ENCODE assay signal across 17 cellular contexts in genomic region chr1:74280642-74281396, GRCh38. TPM values are rescaled to one million over a fixed set of nuclear protein-coding genes. Genes with fewer than 3 reads are reported as not detected.
DNase-seq lines count a peak whose midpoint lies in the region; ATAC-seq and TF ChIP-seq lines count a peak whose summit lies in the region.
"Had no signal": no experiment of that assay in that cellular context is flagged by ENCODE, and none has a peak within 500 bp of the region (broad histone marks: within the 10 kb centered on the region; RNA-seq: fewer than 3 reads in every experiment).

No MANE protein-coding gene starts in this region.

- H3K27ac ChIP-seq in mammary epithelial cell (ENCODE audit: insufficient read depth, low read depth, low read length) (no peak overlapping the region), aorta (ENCODE audit: low read depth in 1 of 2, low read length in 2 of 2) (no peak overlapping the region)
- H3K27ac ChIP-seq: BLaER1 had no signal

- no peaks in the 10 kb centered on the region for H3K9me3 Mint-ChIP-seq in MCF 10A (ENCODE audit: unreplicated experiment)
- H3K9me3 Mint-ChIP-seq: H9 had no signal

- intact Hi-C loops in MCF 10A (cut with micrococcal nuclease), result no loop called here
- intact Hi-C loops in mammary epithelial cell (cut with micrococcal nuclease), result no loop called here
- intact Hi-C loops in aorta (cut with DNase I), result no loop called here

- no peaks in the 10 kb centered on the region for H3K27me3 Mint-ChIP-seq in MCF 10A (ENCODE audit: insufficient read depth, unreplicated experiment)
- H3K27me3 Mint-ChIP-seq: CD4-positive, alpha-beta memory T cell had no signal

- no peak overlapping the region for H3K4me3 Mint-ChIP-seq in MCF 10A (ENCODE audit: unreplicated experiment)
- H3K4me3 Mint-ChIP-seq: CD14-positive monocyte; CD4-positive, alpha-beta memory T cell; H9 had no signal

- H4K20me1 ChIP-seq in mammary epithelial cell (ENCODE audit: insufficient read depth, low read length), result no peaks in the 10 kb centered on the region
- H4K20me1 ChIP-seq: BLaER1 had no signal

- H3K36me3 ChIP-seq in mammary epithelial cell (ENCODE audit: insufficient read depth, low read length) (no peaks in the 10 kb centered on the region), aorta (ENCODE audit: control insufficient read depth in 1 of 2, insufficient read depth in 2 of 2, low read length in 1 of 2) (no peaks in the 10 kb centered on the region)
- H3K36me3 ChIP-seq: BLaER1 had no signal

- in situ Hi-C loops in mammary epithelial cell (cut with MboI; ENCODE audit: low sequenced_read_pairs in 2 of 2), result no loop called here

- peak; percentile 59 for ATAC-seq in aorta (ENCODE audit: low FRiP score)
- no peak for ATAC-seq in HG02678 (IDR thresholded peaks at IDR 0.05; ENCODE audit: unreplicated experiment)
- ATAC-seq: GM12878, HepG2 had no signal

- H3K4me1 ChIP-seq in mammary epithelial cell (ENCODE audit: insufficient read depth, low read length), result no peaks in the 10 kb centered on the region
- H3K4me1 ChIP-seq in aorta (ENCODE audit: control insufficient read depth in 1 of 2, insufficient read depth in 2 of 2, low read length in 2 of 2), result no peaks in the 10 kb centered on the region
- H3K4me1 ChIP-seq: BLaER1 had no signal

- H3K27ac Mint-ChIP-seq in MCF 10A (ENCODE audit: low read depth, unreplicated experiment), result no peak overlapping the region
- H3K27ac Mint-ChIP-seq: CD14-positive monocyte had no signal

- peaks cover 2% of the 10 kb centered on the region for H3K27me3 ChIP-seq in mammary epithelial cell (ENCODE audit: insufficient read depth, low read length)
- no peaks in the 10 kb centered on the region for H3K27me3 ChIP-seq in aorta (ENCODE audit: control insufficient read depth in 1 of 2, insufficient read depth in 2 of 2, low read length in 1 of 2)
- H3K27me3 ChIP-seq: BLaER1 had no signal

- BruUV-seq in MCF 10A (replicated peaks; lab: Mats Ljungman, UMichigan) (no TSS peak), mammary epithelial cell (replicated peaks; lab: Mats Ljungman, UMichigan) (no TSS peak)

- H3K4me3 ChIP-seq in mammary epithelial cell (replicated peaks in 1 of 3; ENCODE audit: insufficient read depth in 1 of 3, low read depth in 2 of 3, low read length in 3 of 3) (no peak overlapping the region), epithelial cell of esophagus (ENCODE audit: low read length) (no peak overlapping the region), aorta (ENCODE audit: low read length in 2 of 2) (no peak overlapping the region)
- H3K4me3 ChIP-seq: BLaER1, GM12878 had no signal

- 68% methylated on average over 6 of the region's 6 CpGs for WGBS in mammary epithelial cell (ENCODE audit: low coverage, missing lambda C conversion rate)
- WGBS in aorta, 2 donors, result 90 to 93% methylated on average over 6 of the region's 6 CpGs

- dilution Hi-C loops in mammary epithelial cell (cut with HindIII; ENCODE audit: low sequenced_read_pairs), result no loop called here

- no peaks in the 10 kb centered on the region for H3K36me3 Mint-ChIP-seq in MCF 10A (ENCODE audit: insufficient read depth, unreplicated experiment)
- H3K36me3 Mint-ChIP-seq: CD14-positive monocyte; CD4-positive, alpha-beta memory T cell had no signal

- POLR2A ChIA-PET in MCF 10A (lab: Yijun Ruan, JAX), result no interaction called here

- H3K4me2 ChIP-seq in mammary epithelial cell (ENCODE audit: insufficient read depth, low read depth, low read length), result no peak overlapping the region
- H3K4me2 ChIP-seq: BLaER1 had no signal

- H3K9me3 ChIP-seq in mammary epithelial cell (replicated peaks; ENCODE audit: insufficient read depth, low read length), result no peaks in the 10 kb centered on the region
- H3K9me3 ChIP-seq in aorta (ENCODE audit: control insufficient read depth, low read length), result no peaks in the 10 kb centered on the region
- H3K9me3 ChIP-seq: BLaER1 had no signal

- H3K4me1 Mint-ChIP-seq in MCF 10A (ENCODE audit: insufficient read depth, unreplicated experiment), result no peaks in the 10 kb centered on the region
- H3K4me1 Mint-ChIP-seq: CD14-positive monocyte; CD4-positive, alpha-beta memory T cell had no signal

- DNase-seq in MCF 10A (ENCODE audit: unreplicated experiment), result peak; percentile 8
- no peak for DNase-seq in mammary epithelial cell
- DNase-seq in EL, result peak; percentile 1
- peak; percentile 0 for DNase-seq in epithelial cell of esophagus (ENCODE audit: low read depth)
- DNase-seq in aorta, result no peak
- no peak for DNase-seq in NCI-H2227 treated with DMSO at 0.1 percent for 48 hours (lab: John Stamatoyannopoulos, UW)
- DNase-seq: 8988T; CD4-positive, alpha-beta memory T cell; DMS79 treated with DMSO at 0.1 percent for 48 hours; H9 had no signal

- TF ChIP-seq CTCF in MCF 10A (IDR thresholded peaks at IDR 0.05; ENCODE audit: unreplicated experiment) (no peak), mammary epithelial cell (conservative IDR thresholded peaks at IDR 0.05 in 1 of 2, IDR thresholded peaks at IDR 0.05 in 1 of 2; ENCODE audit: extremely low read depth in 1 of 2, insufficient read depth in 1 of 2, low read depth in 1 of 2, low read length in 2 of 2) (no peak), epithelial cell of esophagus (IDR thresholded peaks at IDR 0.05; ENCODE audit: insufficient read depth, low read depth, low read length, missing control alignments) (no peak)

- H2AFZ ChIP-seq in mammary epithelial cell (ENCODE audit: low read depth, low read length), result no peak overlapping the region

- CTCF ChIA-PET in MCF 10A (lab: Yijun Ruan, JAX) (no interaction called here), mammary epithelial cell (lab: Charles Lee; ENCODE audit: low non-redundant PET) (no interaction called here)

- H3K9ac ChIP-seq in mammary epithelial cell (ENCODE audit: insufficient read depth, low read length), result no peak overlapping the region
- H3K9ac ChIP-seq: BLaER1 had no signal

- H3K79me2 ChIP-seq in mammary epithelial cell (ENCODE audit: insufficient read depth, low read length), result no peaks in the 10 kb centered on the region

RNA-seq across cellular contexts. Expression of gene TNNI3K, which starts 45.6 kb away (rescaled TPM):
- 1.1 TPM in 1 of 2 replicates, not detected in the other for total RNA-seq in MCF 10A (2022)
- not detected for total RNA-seq in mammary epithelial cell
- 0.14 TPM for polyA plus RNA-seq in mammary epithelial cell
- not detected for polyA minus RNA-seq in mammary epithelial cell
- 1 to 10 TPM; 2.8 to 4.2 TPM for total RNA-seq in aorta
- polyA plus RNA-seq in aorta, result not detected
- total RNA-seq: A673; CD4-positive, alpha-beta memory T cell; G401; GM12878; H9; HepG2 had no signal

Comparison
In these comparisons a context has a peak if more than half of its experiments do, and no peak if none do; other contexts are left out.
1. DNase-seq: peak in MCF 10A (single experiment), EL (single experiment) and epithelial cell of esophagus (single experiment); none in mammary epithelial cell (single experiment), aorta (0 of 2) and NCI-H2227 treated with DMSO at 0.1 percent for 48 hours (single experiment).